In genomic region chr7:91982352-91982751, GRCh38 we compare ENCODE assay signal across 3 cellular contexts. TPM values are rescaled to one million over a fixed set of nuclear protein-coding genes. Genes with fewer than 3 reads are reported as not detected.
A peak's percentile ranks its signal among the peaks of the same experiment; 100 is the strongest.
DNase-seq lines count a peak whose midpoint lies in the region; ATAC-seq, FAIRE-seq and TF ChIP-seq lines count a peak whose summit lies in the region.
"Not testable (repeated sequence)": the region's sequence is repeated elsewhere in the genome, so short reads cannot be mapped to it uniquely, and the experiment has no call there.

No MANE protein-coding gene starts in this region.

- not testable (repeated sequence) for BruUV-seq in K562 (replicated peaks; lab: Mats Ljungman, UMichigan)

- TF ChIP-seq EP300 in K562 (IDR thresholded peaks at IDR 0.05; ENCODE audit: low read length): not testable (repeated sequence)

- intact Hi-C loops in K562 (cut with micrococcal nuclease): not testable (repeated sequence)

- not testable (repeated sequence) for H3K27ac ChIP-seq in HEK293 (ENCODE audit: extremely low read depth, low read depth, low read length); K562 (ENCODE audit: extremely low read depth, low read depth, low read length); foreskin keratinocyte

- H3K9me3 ChIP-seq in HEK293 (ENCODE audit: control insufficient read depth, insufficient read depth, low read depth, low read length); K562 (replicated peaks; ENCODE audit: control insufficient read depth, insufficient read depth, low read depth, low read length): not testable (repeated sequence)

- H3K4me2 ChIP-seq in K562 (ENCODE audit: insufficient read depth, low read length): not testable (repeated sequence)

- H3K9me1 ChIP-seq in K562 (ENCODE audit: control insufficient read depth, insufficient read depth, low read length): not testable (repeated sequence)

- FAIRE-seq in K562 (lab: Jason Lieb, UNC): not testable (repeated sequence)

- not testable (repeated sequence) for H3K4me3 ChIP-seq in HEK293 (ENCODE audit: low read depth, low read length); K562

- not testable (repeated sequence) for H3K36me3 ChIP-seq in HEK293 (ENCODE audit: control insufficient read depth in 2 of 2, insufficient read depth in 1 of 2, low read length in 2 of 2)
- peaks cover 10% of the 10 kb centered on the region; the same call in 2 of the 3 replicates for H3K36me3 ChIP-seq in K562 (ENCODE audit: control insufficient read depth, insufficient read depth, low read length)

- H3K79me2 ChIP-seq in K562 (ENCODE audit: control insufficient read depth, insufficient read depth, low read length): not testable (repeated sequence)

- WGBS in K562 (ENCODE audit: insufficient coverage, low coverage, missing lambda C conversion rate): 97% methylated on average over 4 of the region's 4 CpGs

- not testable (repeated sequence) for ATAC-seq in K562
- ATAC-seq in foreskin keratinocyte: peak; percentile 45

- CTCF ChIA-PET in HEK293 (lab: Yijun Ruan, JAX); K562 (lab: Yijun Ruan, JAX; ENCODE audit: low intra/inter-chr PET ratio): not testable (repeated sequence)

- H3K9ac ChIP-seq in K562 (ENCODE audit: insufficient read depth in 1 of 2, low read depth in 2 of 2, low read length in 2 of 2): not testable (repeated sequence)

- H3K27me3 ChIP-seq in K562 (ENCODE audit: control insufficient read depth in 2 of 2, insufficient read depth in 2 of 2, low read length in 2 of 2); foreskin keratinocyte: not testable (repeated sequence)

- TF ChIP-seq POLR2A in K562 (conservative IDR thresholded peaks at IDR 0.05): not testable (repeated sequence)

- H2AFZ ChIP-seq in K562 (ENCODE audit: low read depth, low read length): not testable (repeated sequence)

- TF ChIP-seq RAD21 in K562 (CRISPR knock-in tag; conservative IDR thresholded peaks at IDR 0.05 in 1 of 2, IDR thresholded peaks at IDR 0.05 in 1 of 2): not testable (repeated sequence)

- DNase-seq in K562 (ENCODE audit: extremely low read depth in 1 of 4, low spot score in 3 of 4); foreskin keratinocyte: not testable (repeated sequence)

- in situ Hi-C loops in K562 (cut with MboI): not testable (repeated sequence)

- not testable (repeated sequence) for TF ChIP-seq CTCF in HEK293 (tag by site-specific recombination; IDR thresholded peaks at IDR 0.05); K562 (IDR thresholded peaks at IDR 0.05 in 2 of 3, conservative IDR thresholded peaks at IDR 0.05 in 1 of 3; ENCODE audit: insufficient read depth in 2 of 3, low read depth in 1 of 3, low read length in 3 of 3); foreskin keratinocyte (conservative IDR thresholded peaks at IDR 0.05)

- not testable (repeated sequence) for H3K4me1 ChIP-seq in HEK293 (ENCODE audit: control insufficient read depth, insufficient read depth, low read length); K562 (replicated peaks in 1 of 2; ENCODE audit: control insufficient read depth in 2 of 2, insufficient read depth in 2 of 2, low read length in 2 of 2); foreskin keratinocyte

- POLR2A ChIA-PET in HEK293 (lab: Yijun Ruan, JAX); K562 (lab: Yijun Ruan, JAX): not testable (repeated sequence)

- not testable (repeated sequence) for H4K20me1 ChIP-seq in K562 (replicated peaks; ENCODE audit: control insufficient read depth, insufficient read depth, low read length)

TF ChIP-seq in HEK293, 187 proteins besides CTCF, POLR2A, EP300 and RAD21:
- TF ChIP-seq ZNF146 (tag by site-specific recombination; IDR thresholded peaks at IDR 0.05) (peak; percentile 78), ZNF580 (tag by site-specific recombination; IDR thresholded peaks at IDR 0.05) (0 out of 2 replicates have a peak, but pooled peaks have one; percentile 43)

TF ChIP-seq in K562, 482 proteins besides CTCF, POLR2A, EP300 and RAD21:
- TF ChIP-seq KDM1A (IDR thresholded peaks at IDR 0.05) (peak in 1 of 2 experiments; percentile 36; a peak in 1 of 4 replicates), ZNF146 (CRISPR knock-in tag; IDR thresholded peaks at IDR 0.05; ENCODE audit: unreplicated experiment) (peak; percentile 97), BCOR (IDR thresholded peaks at IDR 0.05) (peak; percentile 76), RBM25 (IDR thresholded peaks at IDR 0.05; ENCODE audit: low read depth, low read length, severe bottlenecking) (peak; percentile 28)

RNA-seq across cellular contexts. Expression of gene AKAP9, which starts 41.7 kb away (rescaled TPM):
- total RNA-seq in K562 (2011; cell fraction: chromatin; rRNA removed; ENCODE audit: low replicate concordance): 39.3 and 248 TPM in 2 replicates
- 24.2 and 41.6 TPM in 2 replicates for total RNA-seq in K562 (2011; cell fraction: nucleolus; rRNA removed)
- 70.0 and 117 TPM in 2 replicates for total RNA-seq in K562 (2011; cell fraction: nucleoplasm; rRNA removed)
- total RNA-seq in K562 (2014; rRNA removed): 37.6 and 47.1 TPM in 2 replicates
- 77.8 and 86.2 TPM in 2 replicates for total RNA-seq in K562 (2014; rRNA removed; fragmentation: Illumina TruSeq; extraction: Trizol)
- 73.8 and 80.9 TPM in 2 replicates for total RNA-seq in K562 (2015; rRNA removed; fragmentation: Illumina TruSeq; extraction: Trizol)
- 35.0 and 40.1 TPM in 2 replicates for total RNA-seq in K562 (2021)
- polyA plus RNA-seq in K562 (2011; rRNA removed): 33.9 and 46.3 TPM in 2 replicates
- polyA plus RNA-seq in K562 (2011; cell fraction: cytosol; rRNA removed): 5.1 and 10.2 TPM in 2 replicates
- polyA plus RNA-seq in K562 (2011; cell fraction: nucleus; rRNA removed): 40.4 and 47.0 TPM in 2 replicates
- polyA plus RNA-seq in K562 (2012): 22.3 and 29.2 TPM in 2 replicates
- polyA plus RNA-seq in K562 (2014; fragmentation: Illumina TruSeq; extraction: Trizol): 31.6 and 36.1 TPM in 2 replicates
- 10 to 100 TPM; 25.5 to 49.4 TPM for polyA plus RNA-seq in K562 (2014; fragmentation: Nextera tagmentation; extraction: Ambion mirVana)
- polyA plus RNA-seq in K562 (2014; rRNA removed): 28.2 TPM in 2 replicates
- 92.9 and 93.0 TPM in 2 replicates for polyA minus RNA-seq in K562 (2011; rRNA and poly(A)+ RNA removed)
- 25.8 and 26.6 TPM in 2 replicates for polyA minus RNA-seq in K562 (2011; cell fraction: cytosol; rRNA and poly(A)+ RNA removed)
- polyA minus RNA-seq in K562 (2011; cell fraction: nucleus; rRNA and poly(A)+ RNA removed): 71.4 and 126 TPM in 2 replicates
- total RNA-seq in foreskin keratinocyte: 22.8 and 25.8 TPM in 2 replicates
- 6.8 and 7.7 TPM in 2 replicates for polyA plus RNA-seq in foreskin keratinocyte
